ENCODE assay signal across 29 cellular contexts in the genomic region with DNA sequence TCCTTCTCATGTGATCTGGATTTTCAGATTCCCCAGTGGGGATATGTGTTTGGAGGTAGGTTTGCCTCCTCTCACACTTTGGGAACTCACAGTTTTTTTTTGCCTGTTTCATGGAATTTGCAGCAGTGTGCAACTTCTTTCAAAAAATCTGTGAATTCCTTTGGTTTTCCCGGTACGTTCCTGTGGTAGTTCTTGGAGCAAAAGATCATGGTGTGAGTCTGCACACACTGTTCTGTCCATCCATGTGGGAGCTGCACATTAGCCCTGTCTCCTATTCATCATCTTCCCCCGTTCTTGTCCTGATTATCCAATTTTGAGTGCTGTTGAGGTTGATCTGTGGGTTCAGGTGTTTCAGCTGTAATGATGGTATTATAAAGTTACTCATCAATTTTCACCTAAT. TPM values are rescaled to one million over a fixed set of nuclear protein-coding genes. Genes with fewer than 3 reads are reported as not detected.
"Had no signal": no experiment of that assay in that cellular context is flagged by ENCODE, and none has a peak within 500 bp of the region (broad histone marks: within the 10 kb centered on the region; RNA-seq: fewer than 3 reads in every experiment).

No MANE protein-coding gene starts in this region.

- H3K36me3 Mint-ChIP-seq: WTC11 had no signal

- H3K9me3 Mint-ChIP-seq: activated T-helper 2 cell treated with anti-CD3 and anti-CD28 coated beads, Interferon-gamma antibody, Interleukin-2, Interleukin-4, amounts not matched to agents 10 μg/mL and 5 μg/mL and 100 μg/mL, durations not matched to agents 14 hours and 24 hours and 36 hours had no signal

- H3K4me1 Mint-ChIP-seq: activated naive CD4-positive, alpha-beta T cell treated with anti-CD3 and anti-CD28 coated beads, Interleukin-2, amount 50 U/mL, for 24 hours; activated naive CD8-positive, alpha-beta T cell treated with anti-CD3 and anti-CD28 coated beads for 36 hours; activated naive CD8-positive, alpha-beta T cell treated with anti-CD3 and anti-CD28 coated beads, Interleukin-2, amount 50 U/mL, for 24 hours; WTC11 had no signal

- H3K4me3 ChIP-seq: adrenal gland, ascending aorta, esophagus muscularis mucosa had no signal

- DNase-seq: activated CD4-positive, alpha-beta T cell treated with anti-CD3 and anti-CD28 coated beads for 48 hours; activated CD4-positive, alpha-beta T cell treated with anti-CD3 and anti-CD28 coated beads, Interleukin-2, amount 50 U/mL, for 1 hour; activated CD4-positive, alpha-beta T cell treated with anti-CD3 and anti-CD28 coated beads, Interleukin-2, amount 50 U/mL, for 48 hours; activated CD8-positive, alpha-beta memory T cell treated with anti-CD3 and anti-CD28 coated beads for 24 hours; activated CD8-positive, alpha-beta T cell treated with anti-CD3 and anti-CD28 coated beads for 36 hours; activated effector memory CD4-positive, alpha-beta T cell treated with anti-CD3 and anti-CD28 coated beads, Interleukin-2, amount 50 U/mL, for 16 hours; activated naive CD4-positive, alpha-beta T cell treated with anti-CD3 and anti-CD28 coated beads for 36 hours; activated naive CD8-positive, alpha-beta T cell treated with anti-CD3 and anti-CD28 coated beads for 36 hours; activated naive CD8-positive, alpha-beta T cell treated with anti-CD3 and anti-CD28 coated beads, Interleukin-2, amount 50 U/mL, for 24 hours; activated T-cell treated with anti-CD3 and anti-CD28 coated beads, Interleukin-2, amount 50 U/mL, for 4 hours; adrenal gland; brain microvascular endothelial cell; caudate nucleus; cortex of kidney; dermis blood vessel endothelial cell; effector CD4-positive, alpha-beta T cell; effector memory CD8-positive, alpha-beta T cell; erythroblast; foreskin fibroblast; head of caudate nucleus; hippocampal formation; T-helper 2 cell had no signal

- ATAC-seq: activated CD8-positive, alpha-beta T cell treated with anti-CD3 and anti-CD28 coated beads for 36 hours; activated naive CD8-positive, alpha-beta T cell treated with anti-CD3 and anti-CD28 coated beads, Interleukin-2, amount 50 U/mL, for 24 hours; activated T-cell treated with anti-CD3 and anti-CD28 coated beads, Interleukin-2, amount 50 U/mL, for 4 hours; effector memory CD8-positive, alpha-beta T cell; WTC11 had no signal

- H3K4me3 Mint-ChIP-seq: activated CD8-positive, alpha-beta T cell treated with anti-CD3 and anti-CD28 coated beads for 36 hours; activated naive CD4-positive, alpha-beta T cell treated with anti-CD3 and anti-CD28 coated beads for 36 hours; activated naive CD4-positive, alpha-beta T cell treated with anti-CD3 and anti-CD28 coated beads, Interleukin-2, amount 50 U/mL, for 24 hours; activated naive CD8-positive, alpha-beta T cell treated with anti-CD3 and anti-CD28 coated beads for 36 hours; activated naive CD8-positive, alpha-beta T cell treated with anti-CD3 and anti-CD28 coated beads, Interleukin-2, amount 50 U/mL, for 24 hours; activated T-cell treated with anti-CD3 and anti-CD28 coated beads, Interleukin-2, amount 50 U/mL, for 4 hours; activated T-helper 1 cell treated with anti-CD3 and anti-CD28 coated beads, Interleukin-12 subunit alpha, Interleukin-12 subunit beta, Interleukin-2, Interleukin-4 antibody, amounts not matched to agents 30 ng/mL and 10 ng/mL and 1 ng/mL, durations not matched to agents 14 hours and 24 hours and 36 hours; effector memory CD8-positive, alpha-beta T cell; WTC11 had no signal

- H3K27ac Mint-ChIP-seq: activated CD8-positive, alpha-beta T cell treated with anti-CD3 and anti-CD28 coated beads for 36 hours; activated naive CD4-positive, alpha-beta T cell treated with anti-CD3 and anti-CD28 coated beads for 36 hours; activated naive CD4-positive, alpha-beta T cell treated with anti-CD3 and anti-CD28 coated beads, Interleukin-2, amount 50 U/mL, for 24 hours; activated naive CD8-positive, alpha-beta T cell treated with anti-CD3 and anti-CD28 coated beads for 36 hours; activated naive CD8-positive, alpha-beta T cell treated with anti-CD3 and anti-CD28 coated beads, Interleukin-2, amount 50 U/mL, for 24 hours; activated T-helper 1 cell treated with anti-CD3 and anti-CD28 coated beads, Interleukin-12 subunit alpha, Interleukin-12 subunit beta, Interleukin-2, Interleukin-4 antibody, amounts not matched to agents 30 ng/mL and 10 ng/mL and 1 ng/mL, durations not matched to agents 14 hours and 24 hours and 36 hours; activated T-helper 2 cell treated with anti-CD3 and anti-CD28 coated beads, Interferon-gamma antibody, Interleukin-2, Interleukin-4, amounts not matched to agents 10 μg/mL and 5 μg/mL and 100 μg/mL, durations not matched to agents 14 hours and 24 hours and 36 hours; effector memory CD8-positive, alpha-beta T cell; WTC11 had no signal

RNA-seq across cellular contexts. Expression of gene TACSTD2, which starts 30.3 kb away (rescaled TPM):
- total RNA-seq: activated naive CD4-positive, alpha-beta T cell treated with anti-CD3 and anti-CD28 coated beads for 36 hours; activated T-helper 1 cell treated with anti-CD3 and anti-CD28 coated beads, Interleukin-12 subunit alpha, Interleukin-12 subunit beta, Interleukin-2, Interleukin-4 antibody, amounts not matched to agents 30 ng/mL and 10 ng/mL and 1 ng/mL, durations not matched to agents 14 hours and 24 hours and 36 hours; T-helper 1 cell treated with Interleukin-12 subunit alpha and Interleukin-12 subunit beta and Interleukin-4 antibody, amounts not matched to agents 30 ng/mL and 1 ng/mL, for 36 hours had no signal
